In the genomic region with DNA sequence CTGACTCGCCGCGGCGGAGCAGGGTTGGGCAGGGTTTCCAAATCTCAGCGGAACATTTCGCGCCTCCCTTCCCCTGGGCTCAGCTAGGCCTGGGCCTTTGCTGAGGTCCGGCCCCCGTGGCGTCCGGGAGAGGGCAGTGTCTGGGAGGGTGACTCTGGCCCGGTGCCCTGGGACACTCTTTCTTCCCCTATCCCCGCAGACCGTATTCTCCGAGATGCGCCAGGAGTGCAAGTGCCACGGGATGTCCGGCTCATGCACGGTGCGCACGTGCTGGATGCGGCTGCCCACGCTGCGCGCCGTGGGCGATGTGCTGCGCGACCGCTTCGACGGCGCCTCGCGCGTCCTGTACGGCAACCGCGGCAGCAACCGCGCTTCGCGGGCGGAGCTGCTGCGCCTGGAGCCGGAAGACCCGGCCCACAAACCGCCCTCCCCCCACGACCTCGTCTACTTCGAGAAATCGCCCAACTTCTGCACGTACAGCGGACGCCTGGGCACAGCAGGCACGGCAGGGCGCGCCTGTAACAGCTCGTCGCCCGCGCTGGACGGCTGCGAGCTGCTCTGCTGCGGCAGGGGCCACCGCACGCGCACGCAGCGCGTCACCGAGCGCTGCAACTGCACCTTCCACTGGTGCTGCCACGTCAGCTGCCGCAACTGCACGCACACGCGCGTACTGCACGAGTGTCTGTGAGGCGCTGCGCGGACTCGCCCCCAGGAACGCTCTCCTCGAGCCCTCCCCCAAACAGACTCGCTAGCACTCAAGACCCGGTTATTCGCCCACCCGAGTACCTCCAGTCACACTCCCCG, we compare ENCODE assay signal across 1 cellular context.
TF ChIP-seq lines count a peak whose summit lies in the region.

No MANE protein-coding gene starts in this region.

TF ChIP-seq in H1, 55 proteins besides CTCF, POLR2A, EP300 and RAD21:
- TF ChIP-seq, protein P1, sequence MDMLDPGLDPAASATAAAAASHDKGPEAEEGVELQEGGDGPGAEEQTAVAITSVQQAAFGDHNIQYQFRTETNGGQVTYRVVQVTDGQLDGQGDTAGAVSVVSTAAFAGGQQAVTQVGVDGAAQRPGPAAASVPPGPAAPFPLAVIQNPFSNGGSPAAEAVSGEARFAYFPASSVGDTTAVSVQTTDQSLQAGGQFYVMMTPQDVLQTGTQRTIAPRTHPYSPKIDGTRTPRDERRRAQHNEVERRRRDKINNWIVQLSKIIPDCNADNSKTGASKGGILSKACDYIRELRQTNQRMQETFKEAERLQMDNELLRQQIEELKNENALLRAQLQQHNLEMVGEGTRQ (IDR thresholded peaks at IDR 0.05; ENCODE audit: low read length), result no peak
- TF ChIP-seq CBX8 (IDR thresholded peaks at IDR 0.05; ENCODE audit: borderline replicate concordance, low read depth, low read length) (no peak), JUN (IDR thresholded peaks at IDR 0.05; ENCODE audit: low read depth, low read length) (no peak), CTBP2 (IDR thresholded peaks at IDR 0.05; ENCODE audit: borderline replicate concordance, insufficient read depth, insufficient read length, low read length) (peak; percentile 10), GTF2F1 (IDR thresholded peaks at IDR 0.05; ENCODE audit: borderline replicate concordance, low read depth, low read length) (no peak), EZH2 (IDR thresholded peaks at IDR 0.05; ENCODE audit: low read depth, low read length, severe bottlenecking) (peak; percentile 92), SRF (IDR thresholded peaks at IDR 0.05; ENCODE audit: low read depth, low read length) (no peak), TAF7 (optimal IDR thresholded peaks at IDR 0.05; ENCODE audit: borderline replicate concordance, low read depth, low read length) (no peak), CBX5 (IDR thresholded peaks at IDR 0.05; ENCODE audit: low read depth, low read length) (no peak), SIN3A (conservative IDR thresholded peaks at IDR 0.05 in 1 of 2, IDR thresholded peaks at IDR 0.05 in 1 of 2; ENCODE audit: low read depth in 1 of 2, low read length in 2 of 2) (no peak), KDM1A (IDR thresholded peaks at IDR 0.05; ENCODE audit: borderline replicate concordance, low read length) (no peak), SAP30 (IDR thresholded peaks at IDR 0.05; ENCODE audit: insufficient read depth, insufficient replicate concordance, low read length) (no peak), RBBP5 (IDR thresholded peaks at IDR 0.05; ENCODE audit: borderline replicate concordance, low read depth, low read length) (no peak), SUZ12 (IDR thresholded peaks at IDR 0.05; ENCODE audit: low read length) (peak; percentile 97), RXRA (IDR thresholded peaks at IDR 0.05; ENCODE audit: insufficient read depth, low read depth, low read length) (no peak), KDM4A (IDR thresholded peaks at IDR 0.05; ENCODE audit: low read depth, low read length, severe bottlenecking) (peak; percentile 41), CREB1 (IDR thresholded peaks at IDR 0.05) (no peak), TEAD4 (IDR thresholded peaks at IDR 0.05; ENCODE audit: low read depth, low read length) (no peak), ASH2L (IDR thresholded peaks at IDR 0.05; ENCODE audit: low read length) (peak; percentile 15), SP2 (IDR thresholded peaks at IDR 0.05; ENCODE audit: low read length) (no peak), CEBPB (IDR thresholded peaks at IDR 0.05; ENCODE audit: low read depth, low read length) (no peak), TBP (IDR thresholded peaks at IDR 0.05; ENCODE audit: low read depth, low read length) (no peak), SIRT6 (IDR thresholded peaks at IDR 0.05; ENCODE audit: low read length) (no peak), GABPA (IDR thresholded peaks at IDR 0.05; ENCODE audit: borderline replicate concordance, insufficient read depth, low read length) (peak; percentile 11; the same call in 1 of the 2 replicates), CHD2 (IDR thresholded peaks at IDR 0.05; ENCODE audit: low read length) (no peak), TAF1 (IDR thresholded peaks at IDR 0.05; ENCODE audit: low read depth, low read length) (no peak), ZNF274 (IDR thresholded peaks at IDR 0.05; ENCODE audit: borderline replicate concordance, extremely low read depth, low read length) (no peak), KDM5A (IDR thresholded peaks at IDR 0.05; ENCODE audit: low read length) (no peak), BACH1 (IDR thresholded peaks at IDR 0.05; ENCODE audit: low read length) (peak; percentile 28; the same call in 1 of the 2 replicates), NANOG (IDR thresholded peaks at IDR 0.05; ENCODE audit: insufficient read depth, low read depth, low read length, poor library complexity, severe bottlenecking) (no peak), RNF2 (IDR thresholded peaks at IDR 0.05; ENCODE audit: borderline replicate concordance, low read depth, low read length, missing control alignments, poor library complexity, severe bottlenecking) (peak; percentile 71), EGR1 (IDR thresholded peaks at IDR 0.05; ENCODE audit: borderline replicate concordance, low read depth, low read length) (no peak), SP1 (IDR thresholded peaks at IDR 0.05; ENCODE audit: low read depth, low read length) (no peak)
- TF ChIP-seq, protein P2, sequence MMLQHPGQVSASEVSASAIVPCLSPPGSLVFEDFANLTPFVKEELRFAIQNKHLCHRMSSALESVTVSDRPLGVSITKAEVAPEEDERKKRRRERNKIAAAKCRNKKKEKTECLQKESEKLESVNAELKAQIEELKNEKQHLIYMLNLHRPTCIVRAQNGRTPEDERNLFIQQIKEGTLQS (IDR thresholded peaks at IDR 0.05; ENCODE audit: insufficient read depth, low read depth, low read length), result no peak
- TF ChIP-seq, protein P3, sequence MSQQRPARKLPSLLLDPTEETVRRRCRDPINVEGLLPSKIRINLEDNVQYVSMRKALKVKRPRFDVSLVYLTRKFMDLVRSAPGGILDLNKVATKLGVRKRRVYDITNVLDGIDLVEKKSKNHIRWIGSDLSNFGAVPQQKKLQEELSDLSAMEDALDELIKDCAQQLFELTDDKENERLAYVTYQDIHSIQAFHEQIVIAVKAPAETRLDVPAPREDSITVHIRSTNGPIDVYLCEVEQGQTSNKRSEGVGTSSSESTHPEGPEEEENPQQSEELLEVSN (IDR thresholded peaks at IDR 0.05), result peak; percentile 67
- TF ChIP-seq, protein P4, sequence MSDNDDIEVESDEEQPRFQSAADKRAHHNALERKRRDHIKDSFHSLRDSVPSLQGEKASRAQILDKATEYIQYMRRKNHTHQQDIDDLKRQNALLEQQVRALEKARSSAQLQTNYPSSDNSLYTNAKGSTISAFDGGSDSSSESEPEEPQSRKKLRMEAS (IDR thresholded peaks at IDR 0.05), result peak; percentile 71
